Comparison of ENCODE assay signal across 1 cellular context in the genomic region with DNA sequence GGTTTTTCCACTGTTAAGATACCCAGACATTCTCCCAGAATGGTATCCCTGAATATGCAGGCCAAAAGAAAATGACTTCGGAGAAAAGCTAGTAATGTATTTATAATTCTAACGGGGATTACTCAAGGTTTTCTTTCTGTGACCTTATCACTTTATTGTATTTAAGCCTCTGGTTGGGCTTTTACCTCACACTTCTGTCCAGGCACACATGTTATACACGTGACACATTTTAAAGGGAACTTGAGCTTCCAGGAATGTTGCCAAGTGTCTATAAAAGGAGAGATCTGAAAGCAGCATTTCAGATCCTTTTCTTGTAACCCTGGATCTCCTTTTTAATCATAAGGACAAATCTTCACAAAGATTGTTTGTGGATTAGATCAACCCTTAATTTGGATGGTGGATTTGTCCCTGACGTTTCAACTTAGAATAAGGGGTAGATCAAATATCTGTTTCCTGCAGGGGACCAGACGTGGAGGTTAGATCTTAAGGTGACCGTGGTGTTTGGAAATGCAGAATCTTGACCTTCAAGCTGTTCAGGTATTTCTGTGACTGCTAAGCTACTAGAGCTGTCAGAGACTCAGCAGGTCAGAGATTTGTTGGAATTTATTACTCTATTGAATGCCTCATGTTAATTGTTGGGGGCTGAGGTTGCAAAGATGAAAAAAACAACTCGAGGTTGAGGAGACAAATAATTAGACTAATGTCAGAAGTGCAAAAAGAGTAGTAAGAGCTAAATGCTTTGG.
A peak's percentile ranks its signal among the peaks of the same experiment; 100 is the strongest.
TF ChIP-seq lines count a peak whose summit lies in the region.

No MANE protein-coding gene starts in this region.

TF ChIP-seq in HEK293, 187 proteins besides CTCF, POLR2A, EP300 and RAD21 (continued from another document and continues in another):
- 0 out of 2 replicates have a peak, but pooled peaks have one; percentile 28 for TF ChIP-seq PRDM4 (tag by site-specific recombination; IDR thresholded peaks at IDR 0.05)
- no peak for TF ChIP-seq ZNF157 (tag by site-specific recombination; IDR thresholded peaks at IDR 0.05)
- TF ChIP-seq, protein P1, sequence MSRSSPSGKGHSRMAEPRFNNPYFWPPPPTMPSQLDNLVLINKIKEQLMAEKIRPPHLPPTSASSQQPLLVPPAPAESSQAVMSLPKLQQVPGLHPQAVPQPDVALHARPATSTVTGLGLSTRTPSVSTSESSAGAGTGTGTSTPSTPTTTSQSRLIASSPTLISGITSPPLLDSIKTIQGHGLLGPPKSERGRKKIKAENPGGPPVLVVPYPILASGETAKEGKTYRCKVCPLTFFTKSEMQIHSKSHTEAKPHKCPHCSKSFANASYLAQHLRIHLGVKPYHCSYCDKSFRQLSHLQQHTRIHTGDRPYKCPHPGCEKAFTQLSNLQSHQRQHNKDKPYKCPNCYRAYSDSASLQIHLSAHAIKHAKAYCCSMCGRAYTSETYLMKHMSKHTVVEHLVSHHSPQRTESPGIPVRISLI (tag by site-specific recombination; IDR thresholded peaks at IDR 0.05) = no peak
- peak; percentile 30; the same call in 1 of the 2 replicates for TF ChIP-seq ZIC2 (tag by site-specific recombination; IDR thresholded peaks at IDR 0.05)
- peak; percentile 24; the same call in 1 of the 2 replicates for TF ChIP-seq ZBTB17 (tag by site-specific recombination; IDR thresholded peaks at IDR 0.05)
- TF ChIP-seq IKZF3 (tag by site-specific recombination; IDR thresholded peaks at IDR 0.05) = peak; percentile 39; the same call in 1 of the 2 replicates
- TF ChIP-seq ZNF2 (tag by site-specific recombination; IDR thresholded peaks at IDR 0.05) = no peak
- no peak for TF ChIP-seq OSR2 (tag by site-specific recombination; IDR thresholded peaks at IDR 0.05)
- no peak for TF ChIP-seq ZNF792 (tag by site-specific recombination; IDR thresholded peaks at IDR 0.05)
- TF ChIP-seq MEIS1 (CRISPR knock-in tag; IDR thresholded peaks at IDR 0.05; ENCODE audit: borderline replicate concordance) = no peak
- TF ChIP-seq ZNF19 (tag by site-specific recombination; IDR thresholded peaks at IDR 0.05; ENCODE audit: low read depth) = no peak
- TF ChIP-seq ZNF274 (IDR thresholded peaks at IDR 0.05; ENCODE audit: low read length) = no peak
- TF ChIP-seq ZNF274 (tag by site-specific recombination; IDR thresholded peaks at IDR 0.05; ENCODE audit: borderline replicate concordance) = no peak
- TF ChIP-seq EGR2 (tag by site-specific recombination; IDR thresholded peaks at IDR 0.05; ENCODE audit: low read depth) = no peak
- peak; percentile 50; the same call in 1 of the 2 replicates for TF ChIP-seq ZNF629 (tag by site-specific recombination; IDR thresholded peaks at IDR 0.05)
- no peak for TF ChIP-seq ZNF211 (tag by site-specific recombination; IDR thresholded peaks at IDR 0.05; ENCODE audit: low read depth)
- no peak for TF ChIP-seq ZNF473 (tag by site-specific recombination; IDR thresholded peaks at IDR 0.05)
- TF ChIP-seq ZNF776 (tag by site-specific recombination; IDR thresholded peaks at IDR 0.05; ENCODE audit: borderline replicate concordance) = no peak
- TF ChIP-seq ZNF624 (tag by site-specific recombination; IDR thresholded peaks at IDR 0.05) = no peak
- no peak for TF ChIP-seq ZNF830 (tag by site-specific recombination; IDR thresholded peaks at IDR 0.05; ENCODE audit: low read depth)
- TF ChIP-seq HIC1 (tag by site-specific recombination; IDR thresholded peaks at IDR 0.05) = no peak
- TF ChIP-seq, protein P2, sequence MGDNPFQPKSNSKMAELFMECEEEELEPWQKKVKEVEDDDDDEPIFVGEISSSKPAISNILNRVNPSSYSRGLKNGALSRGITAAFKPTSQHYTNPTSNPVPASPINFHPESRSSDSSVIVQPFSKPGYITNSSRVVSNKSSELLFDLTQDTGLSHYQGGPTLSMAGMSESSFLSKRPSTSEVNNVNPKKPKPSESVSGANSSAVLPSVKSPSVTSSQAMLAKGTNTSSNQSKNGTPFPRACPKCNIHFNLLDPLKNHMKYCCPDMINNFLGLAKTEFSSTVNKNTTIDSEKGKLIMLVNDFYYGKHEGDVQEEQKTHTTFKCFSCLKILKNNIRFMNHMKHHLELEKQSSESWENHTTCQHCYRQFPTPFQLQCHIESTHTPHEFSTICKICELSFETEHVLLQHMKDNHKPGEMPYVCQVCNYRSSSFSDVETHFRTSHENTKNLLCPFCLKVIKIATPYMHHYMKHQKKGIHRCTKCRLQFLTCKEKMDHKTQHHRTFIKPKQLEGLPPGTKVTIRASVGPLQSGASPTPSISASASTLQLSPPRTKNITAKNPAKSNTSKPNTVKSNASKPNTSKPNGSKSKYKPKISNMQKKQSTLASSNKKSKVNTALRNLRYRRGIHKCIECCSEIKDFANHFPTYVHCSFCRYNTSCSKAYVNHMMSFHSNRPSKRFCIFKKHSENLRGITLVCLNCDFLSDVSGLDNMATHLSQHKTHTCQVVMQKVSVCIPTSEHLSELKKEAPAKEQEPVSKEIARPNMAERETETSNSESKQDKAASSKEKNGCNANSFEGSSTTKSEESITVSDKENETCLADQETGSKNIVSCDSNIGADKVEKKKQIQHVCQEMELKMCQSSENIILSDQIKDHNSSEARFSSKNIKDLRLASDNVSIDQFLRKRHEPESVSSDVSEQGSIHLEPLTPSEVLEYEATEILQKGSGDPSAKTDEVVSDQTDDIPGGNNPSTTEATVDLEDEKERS (tag by site-specific recombination; IDR thresholded peaks at IDR 0.05) = no peak
- TF ChIP-seq ZNF138 (tag by site-specific recombination; IDR thresholded peaks at IDR 0.05; ENCODE audit: borderline replicate concordance) = no peak
- TF ChIP-seq YY1 (tag by site-specific recombination; IDR thresholded peaks at IDR 0.05) = no peak
- TF ChIP-seq ZNF692 (tag by site-specific recombination; IDR thresholded peaks at IDR 0.05) = no peak
- TF ChIP-seq, protein P3, sequence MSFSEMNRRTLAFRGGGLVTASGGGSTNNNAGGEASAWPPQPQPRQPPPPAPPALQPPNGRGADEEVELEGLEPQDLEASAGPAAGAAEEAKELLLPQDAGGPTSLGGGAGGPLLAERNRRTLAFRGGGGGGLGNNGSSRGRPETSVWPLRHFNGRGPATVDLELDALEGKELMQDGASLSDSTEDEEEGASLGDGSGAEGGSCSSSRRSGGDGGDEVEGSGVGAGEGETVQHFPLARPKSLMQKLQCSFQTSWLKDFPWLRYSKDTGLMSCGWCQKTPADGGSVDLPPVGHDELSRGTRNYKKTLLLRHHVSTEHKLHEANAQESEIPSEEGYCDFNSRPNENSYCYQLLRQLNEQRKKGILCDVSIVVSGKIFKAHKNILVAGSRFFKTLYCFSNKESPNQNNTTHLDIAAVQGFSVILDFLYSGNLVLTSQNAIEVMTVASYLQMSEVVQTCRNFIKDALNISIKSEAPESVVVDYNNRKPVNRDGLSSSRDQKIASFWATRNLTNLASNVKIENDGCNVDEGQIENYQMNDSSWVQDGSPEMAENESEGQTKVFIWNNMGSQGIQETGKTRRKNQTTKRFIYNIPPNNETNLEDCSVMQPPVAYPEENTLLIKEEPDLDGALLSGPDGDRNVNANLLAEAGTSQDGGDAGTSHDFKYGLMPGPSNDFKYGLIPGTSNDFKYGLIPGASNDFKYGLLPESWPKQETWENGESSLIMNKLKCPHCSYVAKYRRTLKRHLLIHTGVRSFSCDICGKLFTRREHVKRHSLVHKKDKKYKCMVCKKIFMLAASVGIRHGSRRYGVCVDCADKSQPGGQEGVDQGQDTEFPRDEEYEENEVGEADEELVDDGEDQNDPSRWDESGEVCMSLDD (tag by site-specific recombination; IDR thresholded peaks at IDR 0.05) = no peak
- no peak for TF ChIP-seq ZNF146 (tag by site-specific recombination; IDR thresholded peaks at IDR 0.05)
- TF ChIP-seq, protein P4, sequence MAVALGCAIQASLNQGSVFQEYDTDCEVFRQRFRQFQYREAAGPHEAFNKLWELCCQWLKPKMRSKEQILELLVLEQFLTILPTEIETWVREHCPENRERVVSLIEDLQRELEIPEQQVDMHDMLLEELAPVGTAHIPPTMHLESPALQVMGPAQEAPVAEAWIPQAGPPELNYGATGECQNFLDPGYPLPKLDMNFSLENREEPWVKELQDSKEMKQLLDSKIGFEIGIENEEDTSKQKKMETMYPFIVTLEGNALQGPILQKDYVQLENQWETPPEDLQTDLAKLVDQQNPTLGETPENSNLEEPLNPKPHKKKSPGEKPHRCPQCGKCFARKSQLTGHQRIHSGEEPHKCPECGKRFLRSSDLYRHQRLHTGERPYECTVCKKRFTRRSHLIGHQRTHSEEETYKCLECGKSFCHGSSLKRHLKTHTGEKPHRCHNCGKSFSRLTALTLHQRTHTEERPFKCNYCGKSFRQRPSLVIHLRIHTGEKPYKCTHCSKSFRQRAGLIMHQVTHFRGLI (tag by site-specific recombination; IDR thresholded peaks at IDR 0.05) = peak; percentile 99
- peak; percentile 40 for TF ChIP-seq ZNF366 (tag by site-specific recombination; conservative IDR thresholded peaks at IDR 0.05)
- TF ChIP-seq PRDM10 (tag by site-specific recombination; IDR thresholded peaks at IDR 0.05) = no peak
- TF ChIP-seq KLF7 (tag by site-specific recombination; IDR thresholded peaks at IDR 0.05; ENCODE audit: borderline replicate concordance) = no peak
- no peak for TF ChIP-seq ZNF560 (tag by site-specific recombination; IDR thresholded peaks at IDR 0.05; ENCODE audit: borderline replicate concordance)
- no peak for TF ChIP-seq MZF1 (tag by site-specific recombination; IDR thresholded peaks at IDR 0.05; ENCODE audit: borderline replicate concordance)
- no peak for TF ChIP-seq ZNF350 (tag by site-specific recombination; IDR thresholded peaks at IDR 0.05)
- TF ChIP-seq ZNF112 (tag by site-specific recombination; IDR thresholded peaks at IDR 0.05) = no peak
- TF ChIP-seq ZNF292 (tag by site-specific recombination; IDR thresholded peaks at IDR 0.05; ENCODE audit: borderline replicate concordance, low read depth) = no peak
- no peak for TF ChIP-seq ZEB2 (tag by site-specific recombination; IDR thresholded peaks at IDR 0.05)
- no peak for TF ChIP-seq ZNF701 (tag by site-specific recombination; IDR thresholded peaks at IDR 0.05)
- TF ChIP-seq ZNF777 (tag by site-specific recombination; IDR thresholded peaks at IDR 0.05; ENCODE audit: borderline replicate concordance) = no peak
